Comparison of ENCODE assay signal across 8 cellular contexts in the genomic region with DNA sequence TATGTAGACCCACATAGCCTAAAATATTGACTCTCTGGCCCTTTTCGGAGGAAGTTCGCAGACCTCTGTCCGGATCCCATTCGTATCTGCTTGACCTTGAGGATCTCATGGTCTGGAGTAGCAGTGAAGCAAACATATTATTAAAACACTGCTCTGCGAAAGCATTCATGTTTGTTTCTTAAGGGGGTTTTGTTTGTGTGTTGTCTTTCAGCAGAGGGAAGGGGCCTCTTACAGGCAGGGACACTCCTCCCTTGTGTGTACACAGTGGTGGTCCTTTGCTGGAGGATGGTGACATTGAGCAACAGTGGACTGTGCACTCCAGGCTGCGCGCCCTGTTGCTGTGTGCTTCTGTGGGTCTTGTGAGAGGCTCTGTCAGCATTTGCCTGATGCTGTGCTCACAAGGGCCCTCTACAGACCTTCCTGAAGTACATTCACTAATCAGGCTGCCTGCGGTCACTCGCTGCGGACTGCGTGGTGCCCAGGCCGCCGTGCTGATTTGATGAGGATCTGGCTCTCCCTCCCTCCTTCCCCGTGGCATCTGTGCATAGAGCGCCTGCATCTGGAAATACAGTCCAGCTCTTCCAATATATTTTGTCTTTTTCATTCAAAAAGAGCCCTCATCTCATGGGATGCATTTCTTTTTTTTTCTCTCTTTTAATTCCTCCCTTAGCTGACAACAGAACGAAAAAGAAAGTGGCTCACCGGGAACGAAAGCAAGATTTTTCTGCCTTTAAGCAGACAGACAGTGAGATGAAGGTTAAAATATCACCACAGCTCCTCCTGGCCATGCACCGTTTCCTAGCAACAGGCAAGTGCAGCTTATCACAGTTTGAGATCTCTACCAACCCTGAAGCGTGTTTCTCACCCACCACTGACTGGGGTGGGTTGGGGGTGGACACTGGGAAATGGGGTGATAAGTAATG.
DNase-seq lines count a peak whose midpoint lies in the region; ATAC-seq and TF ChIP-seq lines count a peak whose summit lies in the region.

No MANE protein-coding gene starts in this region.

- H3K36me3 Mint-ChIP-seq in effector memory CD8-positive, alpha-beta T cell (ENCODE audit: insufficient read depth): peaks cover 7% of the 10 kb centered on the region
- H3K36me3 Mint-ChIP-seq in mesothelial cell of epicardium: peaks cover 14% of the 10 kb centered on the region

- H3K4me1 Mint-ChIP-seq in effector memory CD8-positive, alpha-beta T cell (ENCODE audit: low read depth in 2 of 2): peaks cover 21 to 22% of the 10 kb centered on the region in 2 donors
- H3K4me1 Mint-ChIP-seq in mesothelial cell of epicardium: peaks cover 19% of the 10 kb centered on the region

- H3K27ac Mint-ChIP-seq in effector memory CD8-positive, alpha-beta T cell: peak overlapping the region; percentile 93 to 97
- H3K27ac Mint-ChIP-seq in mesothelial cell of epicardium: peak overlapping the region; percentile 88

- no peaks in the 10 kb centered on the region for H3K27me3 Mint-ChIP-seq in effector memory CD8-positive, alpha-beta T cell
- H3K27me3 Mint-ChIP-seq in mesothelial cell of epicardium (ENCODE audit: low read depth): no peaks in the 10 kb centered on the region

- no peaks in the 10 kb centered on the region for H3K27me3 ChIP-seq in MG63

- ATAC-seq in GM21723 (IDR thresholded peaks at IDR 0.05; ENCODE audit: unreplicated experiment): peak; percentile 73
- ATAC-seq in effector memory CD8-positive, alpha-beta T cell (replicated peaks): peak; percentile 93

- no peak for TF ChIP-seq CTCF in mesothelial cell of epicardium (IDR thresholded peaks at IDR 0.05; ENCODE audit: unreplicated experiment)

- no peaks in the 10 kb centered on the region for H3K36me3 ChIP-seq in MG63

- peak overlapping the region; percentile 86 to 96 for H3K4me3 Mint-ChIP-seq in effector memory CD8-positive, alpha-beta T cell
- H3K4me3 Mint-ChIP-seq in mesothelial cell of epicardium: peak overlapping the region; percentile 63

- no peaks in the 10 kb centered on the region for H3K9me3 Mint-ChIP-seq in effector memory CD8-positive, alpha-beta T cell
- H3K9me3 Mint-ChIP-seq in mesothelial cell of epicardium: peaks cover 9% of the 10 kb centered on the region

- no peaks in the 10 kb centered on the region for H3K9me3 ChIP-seq in MG63

- DNase-seq in ELF-1 (ENCODE audit: low read depth, low spot score) (peak; percentile 74), MG63 (peak; percentile 26), mesothelial cell of epicardium (ENCODE audit: low spot score in 2 of 2, unreplicated experiment in 2 of 2) (peak in 1 of 2 experiments; percentile 49), NCI-H446 treated with DMSO at 0.1 percent for 48 hours (lab: John Stamatoyannopoulos, UW) (no peak)
- peak; percentile 15 to 17 for DNase-seq in activated CD8-positive, alpha-beta memory T cell treated with anti-CD3 and anti-CD28 coated beads for 1 hour (ENCODE audit: extremely low read depth in 1 of 2, low read depth in 1 of 2)
- DNase-seq in effector memory CD8-positive, alpha-beta T cell: peak; percentile 59 to 63 (median 63)
- DNase-seq in stimulated activated CD8-positive, alpha-beta memory T cell treated with anti-CD3 and anti-CD28 coated beads, Interleukin-7, amount 100 ng/mL, for 1 hour (ENCODE audit: low read depth in 2 of 2): peak; percentile 18 to 25

- H3K4me3 ChIP-seq in MG63: no peak overlapping the region
